In genomic region chr1:23167353-23168078, GRCh38 we compare ENCODE assay signal across 8 cellular contexts. TPM values are rescaled to one million over a fixed set of nuclear protein-coding genes. Genes with fewer than 3 reads are reported as not detected.
A peak's percentile ranks its signal among the peaks of the same experiment; 100 is the strongest.
DNase-seq lines count a peak whose midpoint lies in the region; ATAC-seq and TF ChIP-seq lines count a peak whose summit lies in the region.

No MANE protein-coding gene starts in this region.

- no peaks in the 10 kb centered on the region for H3K27me3 ChIP-seq in esophagus (ENCODE audit: control insufficient read depth in 1 of 2, insufficient read depth in 2 of 2, low read length in 2 of 2)
- H3K27me3 ChIP-seq in muscle layer of duodenum (ENCODE audit: low read depth, low read length): no peaks in the 10 kb centered on the region
- no peaks in the 10 kb centered on the region for H3K27me3 ChIP-seq in transverse colon

- TF ChIP-seq EP300 in transverse colon (IDR thresholded peaks at IDR 0.05; ENCODE audit: low read depth): no peak

- peak; percentile 53 for TF ChIP-seq POLR2A in transverse colon (IDR thresholded peaks at IDR 0.05)

- H3K27ac ChIP-seq in esophagus (ENCODE audit: low read depth in 2 of 2, low read length in 1 of 2): peak overlapping the region; percentile 93 to 95
- H3K27ac ChIP-seq in muscle layer of duodenum (ENCODE audit: low read length): peak overlapping the region; percentile 87
- peak overlapping the region; percentile 95 to 100 (median 96) for H3K27ac ChIP-seq in transverse colon

- H3K4me3 ChIP-seq in esophagus (ENCODE audit: low read depth in 1 of 2, low read length in 2 of 2) (peak overlapping the region; percentile 86 to 89), muscle layer of duodenum (ENCODE audit: low read depth in 1 of 2, low read length in 2 of 2) (peak overlapping the region; percentile 69 to 89), transverse colon (peak overlapping the region; percentile 70 to 99 (median 84))

- in situ Hi-C loops in transverse colon (cut with MboI; ENCODE audit: low pct_ligation_motif_present in 1 of 4, low pct_unique_long_range_greater_than_20kb in 1 of 4, low sequenced_read_pairs in 3 of 4): no loop called here

- 2% methylated on average over 44 to 45 of the region's 45 CpGs for WGBS in esophagus, 2 donors
- WGBS in transverse colon (ENCODE audit: low coverage in 1 of 2), 2 donors: 0 to 5% methylated on average over 1 to 21 of the region's 45 CpGs

- intact Hi-C loops in transverse colon (cut with DNase I; ENCODE audit: low total_unique reads): no loop called here

- H3K9me3 ChIP-seq in esophagus (ENCODE audit: control insufficient read depth in 2 of 2, insufficient read depth in 1 of 2, low read depth in 1 of 2, low read length in 1 of 2) (no peaks in the 10 kb centered on the region), muscle layer of duodenum (ENCODE audit: control insufficient read depth in 1 of 2, low read length in 2 of 2) (no peaks in the 10 kb centered on the region), transverse colon (no peaks in the 10 kb centered on the region)

- DNase-seq in NCI-H82 (lab: John Stamatoyannopoulos, UW) (peak; percentile 55), NCI-H82 treated with DMSO at 0.1 percent for 48 hours (lab: John Stamatoyannopoulos, UW; ENCODE audit: unreplicated experiment) (no peak), NCI-H2171 (lab: John Stamatoyannopoulos, UW) (peak; percentile 23), transverse colon (peak; percentile 57)
- DNase-seq in activated T-cell treated with anti-CD3 and anti-CD28 coated beads, Interleukin-2, amount 50 U/mL, for 48 hours: peak; percentile 43 to 58

- ATAC-seq in GM18861 (IDR thresholded peaks at IDR 0.05; ENCODE audit: unreplicated experiment): no peak

- H3K4me1 ChIP-seq in esophagus (ENCODE audit: control insufficient read depth in 2 of 2, insufficient read depth in 2 of 2, low read length in 1 of 2) (no peaks in the 10 kb centered on the region), muscle layer of duodenum (ENCODE audit: control insufficient read depth in 1 of 2, insufficient read depth in 2 of 2, low read length in 2 of 2) (peaks cover 17 to 25% of the 10 kb centered on the region in 2 donors), transverse colon (peaks cover 6 to 65% (median 44%) of the 10 kb centered on the region in 4 donors)

- no peak for TF ChIP-seq CTCF in transverse colon (IDR thresholded peaks at IDR 0.05)

- H3K36me3 ChIP-seq in esophagus (ENCODE audit: control insufficient read depth in 2 of 2, insufficient read depth in 2 of 2, low read length in 1 of 2) (no peaks in the 10 kb centered on the region), muscle layer of duodenum (ENCODE audit: control insufficient read depth in 1 of 2, insufficient read depth in 2 of 2, low read length in 2 of 2) (no peaks in the 10 kb centered on the region), transverse colon (no peaks in the 10 kb centered on the region)

RNA-seq across cellular contexts. Expression of gene LUZP1, which starts 1.1 kb away (rescaled TPM):
- polyA plus RNA-seq in esophagus: 1 to 10 TPM; 3.6 to 4.4 TPM
- total RNA-seq in transverse colon: 10 to 100 TPM; 28.3 to 46.4 (median 33.3) TPM

RNA-seq across cellular contexts. Expression of gene HTR1D, which starts 49.8 kb away (rescaled TPM):
- polyA plus RNA-seq in esophagus: not detected
- under 1 TPM in 2 of 4 donors, not detected in 2; 0.14 to 0.20 TPM for total RNA-seq in transverse colon
